ENCODE assay signal across 10 cellular contexts in the genomic region with DNA sequence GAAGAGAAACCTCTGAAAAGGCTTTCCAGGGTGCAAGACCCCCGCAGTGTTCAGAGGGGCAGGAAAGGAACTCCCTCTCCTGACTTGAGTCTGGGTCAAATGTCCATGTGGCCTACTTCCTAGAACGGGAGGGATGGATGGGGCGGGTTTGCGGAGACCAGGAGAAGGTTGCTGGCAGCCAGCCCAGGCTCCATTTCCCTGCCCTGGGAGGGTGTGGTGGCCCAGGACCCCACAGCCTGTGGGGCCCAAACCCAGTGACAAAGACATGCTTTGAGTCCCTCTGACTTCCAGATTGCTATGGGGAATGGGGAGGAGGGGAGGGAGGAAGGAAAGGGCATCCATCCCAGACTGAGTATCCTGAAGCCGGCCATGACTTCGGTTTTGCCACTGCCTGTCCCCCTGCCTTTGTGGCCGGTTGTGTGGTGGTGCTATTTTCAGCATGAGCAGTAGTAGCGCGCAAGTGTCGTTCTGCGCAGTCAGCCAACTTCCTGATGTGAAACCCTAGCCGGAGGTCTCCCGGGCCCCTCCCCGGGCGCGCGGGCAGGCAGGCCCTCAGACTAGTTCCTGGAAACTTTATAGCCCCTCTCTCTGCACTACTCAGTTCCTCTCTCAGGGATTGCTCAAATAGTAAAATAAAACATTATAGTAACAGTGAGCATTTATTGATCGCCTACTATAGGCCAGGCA. TPM values are rescaled to one million over a fixed set of nuclear protein-coding genes. Genes with fewer than 3 reads are reported as not detected.
A peak's percentile ranks its signal among the peaks of the same experiment; 100 is the strongest.
DNase-seq lines count a peak whose midpoint lies in the region; ATAC-seq and TF ChIP-seq lines count a peak whose summit lies in the region.
"Had no signal": no experiment of that assay in that cellular context is flagged by ENCODE, and none has a peak within 500 bp of the region (broad histone marks: within the 10 kb centered on the region; RNA-seq: fewer than 3 reads in every experiment).

No MANE protein-coding gene starts in this region.

- no peak overlapping the region for H2BK15ac ChIP-seq in neuronal stem cell (ENCODE audit: low read length)

- CTCF ChIA-PET in AG04450 (lab: Charles Lee) = interaction anchor here (0.5 to 2.8 kb wide), 4 partner anchors 24 to 663 kb away, joined by 3 to 19 read pairs (median 4); a partner anchor contains a TSS

- no peaks in the 10 kb centered on the region for H3F3A ChIP-seq in OCI-LY1 (ENCODE audit: insufficient read depth, low read length)

- POLR2A ChIA-PET in AG04450 (lab: Yijun Ruan, JAX) = interaction anchor here (1.1 to 2.5 kb wide), 5 partner anchors 24 to 126 kb away, joined by 9 to 36 read pairs (median 15); a partner anchor contains a TSS

- intact Hi-C loops in cardiac septum (cut with DNase I) (no loop called here), esophagus muscularis mucosa (cut with DNase I) (no loop called here)

- peaks cover 13% of the 10 kb centered on the region for H3K4me1 ChIP-seq in OCI-LY1 (ENCODE audit: insufficient read depth, low read length, severe bottlenecking)
- peaks cover 9 to 19% of the 10 kb centered on the region in 2 donors for H3K4me1 ChIP-seq in neuronal stem cell (ENCODE audit: control insufficient read depth in 2 of 2, insufficient read depth in 1 of 2, low read depth in 1 of 2, low read length in 2 of 2)
- H3K4me1 ChIP-seq in esophagus muscularis mucosa = peaks cover 16 to 44% (median 43%) of the 10 kb centered on the region in 4 donors

- no CpG with 5 or more reads among the region's 18 CpGs for WGBS in neuronal stem cell (ENCODE audit: extremely low coverage in 2 of 2, insufficient read length in 2 of 2, insufficient replicate concordance in 1 of 2), 2 donors
- 42% methylated on average over 14 of the region's 18 CpGs for WGBS in esophagus muscularis mucosa

- H3K4me3 ChIP-seq in AG04450 (ENCODE audit: low read depth, low read length) (no peak overlapping the region), OCI-LY1 (ENCODE audit: low read depth, low read length, poor library complexity, severe bottlenecking) (no peak overlapping the region), neuronal stem cell (ENCODE audit: low read length in 2 of 2) (no peak overlapping the region), esophagus muscularis mucosa (no peak overlapping the region)

- H2BK12ac ChIP-seq in neuronal stem cell (ENCODE audit: low read length) = no peak overlapping the region

- peaks cover 7% of the 10 kb centered on the region for H3K9me3 ChIP-seq in AG04450 (ENCODE audit: control insufficient read depth, insufficient read depth, low read length)
- H3K9me3 ChIP-seq in OCI-LY1 (ENCODE audit: low read length) = no peaks in the 10 kb centered on the region
- peaks cover 0 to 2% of the 10 kb centered on the region in 2 donors for H3K9me3 ChIP-seq in neuronal stem cell (replicated peaks in 1 of 2; ENCODE audit: control insufficient read depth in 2 of 2, insufficient read depth in 1 of 2, low read depth in 1 of 2, low read length in 2 of 2)
- H3K9me3 ChIP-seq in esophagus muscularis mucosa = no peaks in the 10 kb centered on the region

- H4K20me1 ChIP-seq in OCI-LY1 (ENCODE audit: insufficient read depth, low read length) = no peaks in the 10 kb centered on the region

- H3K9me2 ChIP-seq in OCI-LY1 (ENCODE audit: low read depth, low read length) = no peaks in the 10 kb centered on the region

- ATAC-seq in HG03571 (IDR thresholded peaks at IDR 0.05; ENCODE audit: unreplicated experiment) = no peak

- peak overlapping the region; percentile 44 for H2BK5ac ChIP-seq in neuronal stem cell (ENCODE audit: low read length)

- H3K23ac ChIP-seq in neuronal stem cell (ENCODE audit: low read depth, low read length, poor library complexity) = no peak overlapping the region

- TF ChIP-seq EP300 in esophagus muscularis mucosa (IDR thresholded peaks at IDR 0.05) = no peak

- no peak overlapping the region for H4K8ac ChIP-seq in neuronal stem cell (ENCODE audit: low read depth, low read length)

- DNase-seq in AG04450 (ENCODE audit: low read depth, low spot score) = no peak
- peak; percentile 75 for DNase-seq in cardiac septum (ENCODE audit: low spot score)
- DNase-seq in neuronal stem cell (ENCODE audit: low spot score) = no peak
- no peak for DNase-seq in stimulated activated CD4-positive, alpha-beta T cell treated with anti-CD3 and anti-CD28 coated beads, Interleukin-1b, Interleukin-23, amount 100 ng/mL, for 48 hours
- no peak for DNase-seq in esophagus muscularis mucosa (ENCODE audit: extremely low spot score)
- DNase-seq in NCI-H2107 (lab: John Stamatoyannopoulos, UW) = no peak
- DNase-seq: activated CD4-positive, alpha-beta T cell treated with anti-CD3 and anti-CD28 coated beads, Interleukin-2, amount 10 ng/mL, durations not matched to agents 24 days and 14 days; activated naive CD8-positive, alpha-beta T cell treated with anti-CD3 and anti-CD28 coated beads, Interleukin-2, amount 10 ng/mL, durations not matched to agents 7 days and 5 days had no signal

- H3K4ac ChIP-seq in neuronal stem cell (ENCODE audit: low read length) = no peak overlapping the region

- peak overlapping the region; percentile 82 for H2AK5ac ChIP-seq in neuronal stem cell (ENCODE audit: low read depth, low read length)

- H3K18ac ChIP-seq in neuronal stem cell (ENCODE audit: low read length) = peak overlapping the region; percentile 83

- H3K27me3 ChIP-seq in AG04450 (ENCODE audit: control insufficient read depth, insufficient read depth, low read length) (peaks cover 13% of the 10 kb centered on the region), OCI-LY1 (ENCODE audit: insufficient read depth, low read length) (peaks cover 13% of the 10 kb centered on the region), neuronal stem cell (ENCODE audit: control insufficient read depth in 3 of 3, insufficient read depth in 3 of 3, low read depth in 1 of 3, low read length in 3 of 3) (no peaks in the 10 kb centered on the region), esophagus muscularis mucosa (no peaks in the 10 kb centered on the region)

- peak overlapping the region; percentile 31 for H3K27ac ChIP-seq in AG04450 (ENCODE audit: low read depth, low read length)
- no peak overlapping the region for H3K27ac ChIP-seq in OCI-LY1 (ENCODE audit: low read depth, low read length, poor library complexity, severe bottlenecking)
- no peak overlapping the region for H3K27ac ChIP-seq in neuronal stem cell (replicated peaks; ENCODE audit: low read length)
- peak overlapping the region in 2 of 4 donors; percentile 23 to 33 for H3K27ac ChIP-seq in esophagus muscularis mucosa (replicated peaks in 1 of 4)

- H3K9ac ChIP-seq in OCI-LY1 (ENCODE audit: low read length) = no peak overlapping the region
- H3K9ac ChIP-seq in neuronal stem cell (ENCODE audit: low read depth, low read length, poor library complexity) = peak overlapping the region; percentile 26

- TF ChIP-seq POLR2A in esophagus muscularis mucosa (IDR thresholded peaks at IDR 0.05; ENCODE audit: low read depth) = no peak

- no peak overlapping the region for H3K14ac ChIP-seq in neuronal stem cell (ENCODE audit: low read length)

- no peaks in the 10 kb centered on the region for H3K79me2 ChIP-seq in OCI-LY1 (ENCODE audit: insufficient read depth, low read length)

- H3K4me2 ChIP-seq in OCI-LY1 (ENCODE audit: low read length) (peak overlapping the region; percentile 21; the same call in 1 of the 2 replicates), neuronal stem cell (ENCODE audit: insufficient read depth, low read length, poor library complexity, severe bottlenecking) (no peak overlapping the region)

- H3K36me3 ChIP-seq in OCI-LY1 (ENCODE audit: insufficient read depth, low read length) (no peaks in the 10 kb centered on the region), neuronal stem cell (replicated peaks in 1 of 2; ENCODE audit: control insufficient read depth in 2 of 2, insufficient read depth in 2 of 2, low read length in 2 of 2) (no peaks in the 10 kb centered on the region), esophagus muscularis mucosa (no peaks in the 10 kb centered on the region)

- no peaks in the 10 kb centered on the region for H3K79me1 ChIP-seq in neuronal stem cell (ENCODE audit: low read depth, low read length)

- H2AFZ ChIP-seq in OCI-LY1 (ENCODE audit: low read length) = no peak overlapping the region
- H2AFZ ChIP-seq in neuronal stem cell (ENCODE audit: low read length) = no peak overlapping the region

- no peak overlapping the region for H2BK120ac ChIP-seq in neuronal stem cell (ENCODE audit: low read depth, low read length)

- no peak for TF ChIP-seq CTCF in AG04450 (IDR thresholded peaks at IDR 0.05; ENCODE audit: low read depth, low read length)
- TF ChIP-seq CTCF in OCI-LY1 (IDR thresholded peaks at IDR 0.05; ENCODE audit: low read length) = no peak
- no peak for TF ChIP-seq CTCF in esophagus muscularis mucosa (IDR thresholded peaks at IDR 0.05)

- H4K91ac ChIP-seq in neuronal stem cell (ENCODE audit: low read depth, low read length, poor library complexity) = no peak overlapping the region

RNA-seq across cellular contexts. Expression of a gene that starts 24.4 kb away (rescaled TPM):
- 19.8 and 23.4 TPM in 2 replicates for polyA plus RNA-seq in AG04450 (2011; rRNA removed)
- polyA minus RNA-seq in AG04450 (2011; rRNA and poly(A)+ RNA removed) = 8.0 and 10.8 TPM in 2 replicates
- total RNA-seq in cardiac septum (30.2 TPM), esophagus muscularis mucosa (10 to 100 TPM; 23.5 to 50.9 (median 34.1) TPM)
- 67.9 TPM for polyA plus RNA-seq in neuronal stem cell (2013, experiment 1 of 2)
- polyA plus RNA-seq in neuronal stem cell (2013, experiment 2 of 2) = 67.5 TPM
